In the genomic region with DNA sequence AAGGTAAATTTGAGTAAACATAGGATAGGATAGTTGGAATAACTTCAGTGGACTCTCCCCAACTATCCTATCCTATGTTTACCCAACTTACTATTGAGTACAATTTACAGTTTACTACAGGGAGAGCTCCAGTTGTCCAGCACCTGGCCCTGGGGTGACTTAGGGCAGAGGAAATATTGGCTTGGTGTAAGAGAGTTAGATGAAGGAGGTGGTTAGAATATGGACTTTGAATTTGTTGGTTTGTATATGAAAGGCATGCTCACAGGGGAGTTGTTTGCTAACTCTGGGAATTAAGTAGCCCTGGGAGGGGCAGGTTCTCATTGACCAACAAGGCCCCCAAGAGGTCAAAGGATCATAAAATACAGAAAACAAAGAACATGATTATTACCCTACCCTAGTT, we compare ENCODE assay signal across 1 cellular context.
A peak's percentile ranks its signal among the peaks of the same experiment; 100 is the strongest.
TF ChIP-seq lines count a peak whose summit lies in the region.

No MANE protein-coding gene starts in this region.

TF ChIP-seq in HepG2, 621 proteins besides CTCF, POLR2A, EP300 and RAD21 (continued from another document and continues in another):
- TF ChIP-seq ZKSCAN5 (CRISPR knock-in tag; IDR thresholded peaks at IDR 0.05), result no peak
- peak; percentile 86 for TF ChIP-seq BCL6 (CRISPR knock-in tag; IDR thresholded peaks at IDR 0.05)
- TF ChIP-seq, protein P1, sequence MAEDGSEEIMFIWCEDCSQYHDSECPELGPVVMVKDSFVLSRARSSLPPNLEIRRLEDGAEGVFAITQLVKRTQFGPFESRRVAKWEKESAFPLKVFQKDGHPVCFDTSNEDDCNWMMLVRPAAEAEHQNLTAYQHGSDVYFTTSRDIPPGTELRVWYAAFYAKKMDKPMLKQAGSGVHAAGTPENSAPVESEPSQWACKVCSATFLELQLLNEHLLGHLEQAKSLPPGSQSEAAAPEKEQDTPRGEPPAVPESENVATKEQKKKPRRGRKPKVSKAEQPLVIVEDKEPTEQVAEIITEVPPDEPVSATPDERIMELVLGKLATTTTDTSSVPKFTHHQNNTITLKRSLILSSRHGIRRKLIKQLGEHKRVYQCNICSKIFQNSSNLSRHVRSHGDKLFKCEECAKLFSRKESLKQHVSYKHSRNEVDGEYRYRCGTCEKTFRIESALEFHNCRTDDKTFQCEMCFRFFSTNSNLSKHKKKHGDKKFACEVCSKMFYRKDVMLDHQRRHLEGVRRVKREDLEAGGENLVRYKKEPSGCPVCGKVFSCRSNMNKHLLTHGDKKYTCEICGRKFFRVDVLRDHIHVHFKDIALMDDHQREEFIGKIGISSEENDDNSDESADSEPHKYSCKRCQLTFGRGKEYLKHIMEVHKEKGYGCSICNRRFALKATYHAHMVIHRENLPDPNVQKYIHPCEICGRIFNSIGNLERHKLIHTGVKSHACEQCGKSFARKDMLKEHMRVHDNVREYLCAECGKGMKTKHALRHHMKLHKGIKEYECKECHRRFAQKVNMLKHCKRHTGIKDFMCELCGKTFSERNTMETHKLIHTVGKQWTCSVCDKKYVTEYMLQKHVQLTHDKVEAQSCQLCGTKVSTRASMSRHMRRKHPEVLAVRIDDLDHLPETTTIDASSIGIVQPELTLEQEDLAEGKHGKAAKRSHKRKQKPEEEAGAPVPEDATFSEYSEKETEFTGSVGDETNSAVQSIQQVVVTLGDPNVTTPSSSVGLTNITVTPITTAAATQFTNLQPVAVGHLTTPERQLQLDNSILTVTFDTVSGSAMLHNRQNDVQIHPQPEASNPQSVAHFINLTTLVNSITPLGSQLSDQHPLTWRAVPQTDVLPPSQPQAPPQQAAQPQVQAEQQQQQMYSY (CRISPR knock-in tag; IDR thresholded peaks at IDR 0.05), result no peak
- 0 out of 2 replicates have a peak, but pooled peaks have one; percentile 2 for TF ChIP-seq STAG1 (CRISPR knock-in tag; IDR thresholded peaks at IDR 0.05)
- TF ChIP-seq, protein P2, sequence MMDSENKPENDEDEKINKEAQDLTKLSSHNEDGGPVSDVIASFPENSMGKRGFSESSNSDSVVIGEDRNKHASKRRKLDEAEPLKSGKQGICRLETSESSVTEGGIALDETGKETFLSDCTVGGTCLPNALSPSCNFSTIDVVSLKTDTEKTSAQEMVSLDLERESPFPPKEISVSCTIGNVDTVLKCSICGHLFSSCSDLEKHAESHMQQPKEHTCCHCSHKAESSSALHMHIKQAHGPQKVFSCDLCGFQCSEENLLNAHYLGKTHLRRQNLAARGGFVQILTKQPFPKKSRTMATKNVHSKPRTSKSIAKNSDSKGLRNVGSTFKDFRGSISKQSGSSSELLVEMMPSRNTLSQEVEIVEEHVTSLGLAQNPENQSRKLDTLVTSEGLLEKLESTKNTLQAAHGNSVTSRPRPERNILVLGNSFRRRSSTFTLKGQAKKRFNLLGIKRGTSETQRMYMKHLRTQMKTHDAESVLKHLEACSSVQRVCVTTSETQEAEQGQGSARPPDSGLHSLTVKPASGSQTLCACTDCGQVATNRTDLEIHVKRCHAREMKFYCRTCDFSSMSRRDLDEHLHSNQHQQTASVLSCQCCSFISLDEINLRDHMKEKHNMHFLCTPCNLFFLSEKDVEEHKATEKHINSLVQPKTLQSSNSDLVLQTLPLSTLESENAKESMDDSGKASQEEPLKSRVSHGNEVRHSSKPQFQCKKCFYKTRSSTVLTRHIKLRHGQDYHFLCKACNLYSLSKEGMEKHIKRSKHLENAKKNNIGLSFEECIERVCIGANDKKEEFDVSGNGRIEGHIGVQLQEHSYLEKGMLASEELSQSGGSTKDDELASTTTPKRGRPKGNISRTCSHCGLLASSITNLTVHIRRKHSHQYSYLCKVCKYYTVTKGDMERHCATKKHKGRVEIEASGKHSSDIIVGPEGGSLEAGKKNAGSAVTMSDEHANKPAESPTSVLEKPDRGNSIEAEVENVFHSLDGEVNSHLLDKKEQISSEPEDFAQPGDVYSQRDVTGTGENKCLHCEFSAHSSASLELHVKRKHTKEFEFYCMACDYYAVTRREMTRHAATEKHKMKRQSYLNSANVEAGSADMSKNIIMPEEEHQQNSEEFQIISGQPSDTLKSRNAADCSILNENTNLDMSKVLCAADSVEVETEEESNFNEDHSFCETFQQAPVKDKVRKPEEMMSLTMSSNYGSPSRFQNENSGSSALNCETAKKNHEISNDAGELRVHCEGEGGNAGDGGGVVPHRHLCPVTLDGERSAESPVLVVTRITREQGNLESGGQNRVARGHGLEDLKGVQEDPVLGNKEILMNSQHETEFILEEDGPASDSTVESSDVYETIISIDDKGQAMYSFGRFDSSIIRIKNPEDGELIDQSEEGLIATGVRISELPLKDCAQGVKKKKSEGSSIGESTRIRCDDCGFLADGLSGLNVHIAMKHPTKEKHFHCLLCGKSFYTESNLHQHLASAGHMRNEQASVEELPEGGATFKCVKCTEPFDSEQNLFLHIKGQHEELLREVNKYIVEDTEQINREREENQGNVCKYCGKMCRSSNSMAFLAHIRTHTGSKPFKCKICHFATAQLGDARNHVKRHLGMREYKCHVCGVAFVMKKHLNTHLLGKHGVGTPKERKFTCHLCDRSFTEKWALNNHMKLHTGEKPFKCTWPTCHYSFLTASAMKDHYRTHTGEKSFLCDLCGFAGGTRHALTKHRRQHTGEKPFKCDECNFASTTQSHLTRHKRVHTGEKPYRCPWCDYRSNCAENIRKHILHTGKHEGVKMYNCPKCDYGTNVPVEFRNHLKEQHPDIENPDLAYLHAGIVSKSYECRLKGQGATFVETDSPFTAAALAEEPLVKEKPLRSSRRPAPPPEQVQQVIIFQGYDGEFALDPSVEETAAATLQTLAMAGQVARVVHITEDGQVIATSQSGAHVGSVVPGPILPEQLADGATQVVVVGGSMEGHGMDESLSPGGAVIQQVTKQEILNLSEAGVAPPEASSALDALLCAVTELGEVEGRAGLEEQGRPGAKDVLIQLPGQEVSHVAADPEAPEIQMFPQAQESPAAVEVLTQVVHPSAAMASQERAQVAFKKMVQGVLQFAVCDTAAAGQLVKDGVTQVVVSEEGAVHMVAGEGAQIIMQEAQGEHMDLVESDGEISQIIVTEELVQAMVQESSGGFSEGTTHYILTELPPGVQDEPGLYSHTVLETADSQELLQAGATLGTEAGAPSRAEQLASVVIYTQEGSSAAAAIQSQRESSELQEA (CRISPR knock-in tag; IDR thresholded peaks at IDR 0.05; ENCODE audit: not compliant biosample characterization), result no peak
- TF ChIP-seq, protein P3, sequence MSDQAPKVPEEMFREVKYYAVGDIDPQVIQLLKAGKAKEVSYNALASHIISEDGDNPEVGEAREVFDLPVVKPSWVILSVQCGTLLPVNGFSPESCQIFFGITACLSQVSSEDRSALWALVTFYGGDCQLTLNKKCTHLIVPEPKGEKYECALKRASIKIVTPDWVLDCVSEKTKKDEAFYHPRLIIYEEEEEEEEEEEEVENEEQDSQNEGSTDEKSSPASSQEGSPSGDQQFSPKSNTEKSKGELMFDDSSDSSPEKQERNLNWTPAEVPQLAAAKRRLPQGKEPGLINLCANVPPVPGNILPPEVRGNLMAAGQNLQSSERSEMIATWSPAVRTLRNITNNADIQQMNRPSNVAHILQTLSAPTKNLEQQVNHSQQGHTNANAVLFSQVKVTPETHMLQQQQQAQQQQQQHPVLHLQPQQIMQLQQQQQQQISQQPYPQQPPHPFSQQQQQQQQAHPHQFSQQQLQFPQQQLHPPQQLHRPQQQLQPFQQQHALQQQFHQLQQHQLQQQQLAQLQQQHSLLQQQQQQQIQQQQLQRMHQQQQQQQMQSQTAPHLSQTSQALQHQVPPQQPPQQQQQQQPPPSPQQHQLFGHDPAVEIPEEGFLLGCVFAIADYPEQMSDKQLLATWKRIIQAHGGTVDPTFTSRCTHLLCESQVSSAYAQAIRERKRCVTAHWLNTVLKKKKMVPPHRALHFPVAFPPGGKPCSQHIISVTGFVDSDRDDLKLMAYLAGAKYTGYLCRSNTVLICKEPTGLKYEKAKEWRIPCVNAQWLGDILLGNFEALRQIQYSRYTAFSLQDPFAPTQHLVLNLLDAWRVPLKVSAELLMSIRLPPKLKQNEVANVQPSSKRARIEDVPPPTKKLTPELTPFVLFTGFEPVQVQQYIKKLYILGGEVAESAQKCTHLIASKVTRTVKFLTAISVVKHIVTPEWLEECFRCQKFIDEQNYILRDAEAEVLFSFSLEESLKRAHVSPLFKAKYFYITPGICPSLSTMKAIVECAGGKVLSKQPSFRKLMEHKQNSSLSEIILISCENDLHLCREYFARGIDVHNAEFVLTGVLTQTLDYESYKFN (CRISPR knock-in tag; conservative IDR thresholded peaks at IDR 0.05), result peak; percentile 95
- TF ChIP-seq, protein P4, sequence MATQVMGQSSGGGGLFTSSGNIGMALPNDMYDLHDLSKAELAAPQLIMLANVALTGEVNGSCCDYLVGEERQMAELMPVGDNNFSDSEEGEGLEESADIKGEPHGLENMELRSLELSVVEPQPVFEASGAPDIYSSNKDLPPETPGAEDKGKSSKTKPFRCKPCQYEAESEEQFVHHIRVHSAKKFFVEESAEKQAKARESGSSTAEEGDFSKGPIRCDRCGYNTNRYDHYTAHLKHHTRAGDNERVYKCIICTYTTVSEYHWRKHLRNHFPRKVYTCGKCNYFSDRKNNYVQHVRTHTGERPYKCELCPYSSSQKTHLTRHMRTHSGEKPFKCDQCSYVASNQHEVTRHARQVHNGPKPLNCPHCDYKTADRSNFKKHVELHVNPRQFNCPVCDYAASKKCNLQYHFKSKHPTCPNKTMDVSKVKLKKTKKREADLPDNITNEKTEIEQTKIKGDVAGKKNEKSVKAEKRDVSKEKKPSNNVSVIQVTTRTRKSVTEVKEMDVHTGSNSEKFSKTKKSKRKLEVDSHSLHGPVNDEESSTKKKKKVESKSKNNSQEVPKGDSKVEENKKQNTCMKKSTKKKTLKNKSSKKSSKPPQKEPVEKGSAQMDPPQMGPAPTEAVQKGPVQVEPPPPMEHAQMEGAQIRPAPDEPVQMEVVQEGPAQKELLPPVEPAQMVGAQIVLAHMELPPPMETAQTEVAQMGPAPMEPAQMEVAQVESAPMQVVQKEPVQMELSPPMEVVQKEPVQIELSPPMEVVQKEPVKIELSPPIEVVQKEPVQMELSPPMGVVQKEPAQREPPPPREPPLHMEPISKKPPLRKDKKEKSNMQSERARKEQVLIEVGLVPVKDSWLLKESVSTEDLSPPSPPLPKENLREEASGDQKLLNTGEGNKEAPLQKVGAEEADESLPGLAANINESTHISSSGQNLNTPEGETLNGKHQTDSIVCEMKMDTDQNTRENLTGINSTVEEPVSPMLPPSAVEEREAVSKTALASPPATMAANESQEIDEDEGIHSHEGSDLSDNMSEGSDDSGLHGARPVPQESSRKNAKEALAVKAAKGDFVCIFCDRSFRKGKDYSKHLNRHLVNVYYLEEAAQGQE (IDR thresholded peaks at IDR 0.05; ENCODE audit: borderline replicate concordance in 1 of 2, low read depth in 1 of 2, low read length in 2 of 2), result peak in 1 of 2 experiments; percentile 53; a peak in 1 of 4 replicates
- TF ChIP-seq, protein P5, sequence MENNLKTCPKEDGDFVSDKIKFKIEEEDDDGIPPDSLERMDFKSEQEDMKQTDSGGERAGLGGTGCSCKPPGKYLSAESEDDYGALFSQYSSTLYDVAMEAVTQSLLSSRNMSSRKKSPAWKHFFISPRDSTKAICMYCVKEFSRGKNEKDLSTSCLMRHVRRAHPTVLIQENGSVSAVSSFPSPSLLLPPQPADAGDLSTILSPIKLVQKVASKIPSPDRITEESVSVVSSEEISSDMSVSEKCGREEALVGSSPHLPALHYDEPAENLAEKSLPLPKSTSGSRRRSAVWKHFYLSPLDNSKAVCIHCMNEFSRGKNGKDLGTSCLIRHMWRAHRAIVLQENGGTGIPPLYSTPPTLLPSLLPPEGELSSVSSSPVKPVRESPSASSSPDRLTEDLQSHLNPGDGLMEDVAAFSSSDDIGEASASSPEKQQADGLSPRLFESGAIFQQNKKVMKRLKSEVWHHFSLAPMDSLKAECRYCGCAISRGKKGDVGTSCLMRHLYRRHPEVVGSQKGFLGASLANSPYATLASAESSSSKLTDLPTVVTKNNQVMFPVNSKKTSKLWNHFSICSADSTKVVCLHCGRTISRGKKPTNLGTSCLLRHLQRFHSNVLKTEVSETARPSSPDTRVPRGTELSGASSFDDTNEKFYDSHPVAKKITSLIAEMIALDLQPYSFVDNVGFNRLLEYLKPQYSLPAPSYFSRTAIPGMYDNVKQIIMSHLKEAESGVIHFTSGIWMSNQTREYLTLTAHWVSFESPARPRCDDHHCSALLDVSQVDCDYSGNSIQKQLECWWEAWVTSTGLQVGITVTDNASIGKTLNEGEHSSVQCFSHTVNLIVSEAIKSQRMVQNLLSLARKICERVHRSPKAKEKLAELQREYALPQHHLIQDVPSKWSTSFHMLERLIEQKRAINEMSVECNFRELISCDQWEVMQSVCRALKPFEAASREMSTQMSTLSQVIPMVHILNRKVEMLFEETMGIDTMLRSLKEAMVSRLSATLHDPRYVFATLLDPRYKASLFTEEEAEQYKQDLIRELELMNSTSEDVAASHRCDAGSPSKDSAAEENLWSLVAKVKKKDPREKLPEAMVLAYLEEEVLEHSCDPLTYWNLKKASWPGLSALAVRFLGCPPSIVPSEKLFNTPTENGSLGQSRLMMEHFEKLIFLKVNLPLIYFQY (CRISPR knock-in tag; IDR thresholded peaks at IDR 0.05; ENCODE audit: borderline replicate concordance), result no peak
- peak; percentile 47; the same call in 1 of the 2 replicates for TF ChIP-seq ZBTB7B (CRISPR knock-in tag; IDR thresholded peaks at IDR 0.05)
- TF ChIP-seq, protein P6, sequence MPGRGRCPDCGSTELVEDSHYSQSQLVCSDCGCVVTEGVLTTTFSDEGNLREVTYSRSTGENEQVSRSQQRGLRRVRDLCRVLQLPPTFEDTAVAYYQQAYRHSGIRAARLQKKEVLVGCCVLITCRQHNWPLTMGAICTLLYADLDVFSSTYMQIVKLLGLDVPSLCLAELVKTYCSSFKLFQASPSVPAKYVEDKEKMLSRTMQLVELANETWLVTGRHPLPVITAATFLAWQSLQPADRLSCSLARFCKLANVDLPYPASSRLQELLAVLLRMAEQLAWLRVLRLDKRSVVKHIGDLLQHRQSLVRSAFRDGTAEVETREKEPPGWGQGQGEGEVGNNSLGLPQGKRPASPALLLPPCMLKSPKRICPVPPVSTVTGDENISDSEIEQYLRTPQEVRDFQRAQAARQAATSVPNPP (CRISPR knock-in tag; IDR thresholded peaks at IDR 0.05), result peak; percentile 33; the same call in 1 of the 2 replicates
- TF ChIP-seq POLR2AphosphoS5 (IDR thresholded peaks at IDR 0.05; ENCODE audit: low read depth, low read length), result no peak
- TF ChIP-seq ZNF225 (CRISPR knock-in tag; IDR thresholded peaks at IDR 0.05), result no peak
- TF ChIP-seq, protein P7, sequence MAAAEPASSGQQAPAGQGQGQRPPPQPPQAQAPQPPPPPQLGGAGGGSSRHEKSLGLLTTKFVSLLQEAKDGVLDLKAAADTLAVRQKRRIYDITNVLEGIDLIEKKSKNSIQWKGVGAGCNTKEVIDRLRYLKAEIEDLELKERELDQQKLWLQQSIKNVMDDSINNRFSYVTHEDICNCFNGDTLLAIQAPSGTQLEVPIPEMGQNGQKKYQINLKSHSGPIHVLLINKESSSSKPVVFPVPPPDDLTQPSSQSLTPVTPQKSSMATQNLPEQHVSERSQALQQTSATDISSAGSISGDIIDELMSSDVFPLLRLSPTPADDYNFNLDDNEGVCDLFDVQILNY (CRISPR knock-in tag; conservative IDR thresholded peaks at IDR 0.05), result no peak
- no peak for TF ChIP-seq ZBTB20 (CRISPR knock-in tag; IDR thresholded peaks at IDR 0.05; ENCODE audit: borderline replicate concordance, low read depth)
- TF ChIP-seq NFIC (IDR thresholded peaks at IDR 0.05; ENCODE audit: low read length), result peak; percentile 86
- TF ChIP-seq ZNF331 (CRISPR knock-in tag; IDR thresholded peaks at IDR 0.05), result peak; percentile 61; the same call in 1 of the 2 replicates
- TF ChIP-seq, protein P8, sequence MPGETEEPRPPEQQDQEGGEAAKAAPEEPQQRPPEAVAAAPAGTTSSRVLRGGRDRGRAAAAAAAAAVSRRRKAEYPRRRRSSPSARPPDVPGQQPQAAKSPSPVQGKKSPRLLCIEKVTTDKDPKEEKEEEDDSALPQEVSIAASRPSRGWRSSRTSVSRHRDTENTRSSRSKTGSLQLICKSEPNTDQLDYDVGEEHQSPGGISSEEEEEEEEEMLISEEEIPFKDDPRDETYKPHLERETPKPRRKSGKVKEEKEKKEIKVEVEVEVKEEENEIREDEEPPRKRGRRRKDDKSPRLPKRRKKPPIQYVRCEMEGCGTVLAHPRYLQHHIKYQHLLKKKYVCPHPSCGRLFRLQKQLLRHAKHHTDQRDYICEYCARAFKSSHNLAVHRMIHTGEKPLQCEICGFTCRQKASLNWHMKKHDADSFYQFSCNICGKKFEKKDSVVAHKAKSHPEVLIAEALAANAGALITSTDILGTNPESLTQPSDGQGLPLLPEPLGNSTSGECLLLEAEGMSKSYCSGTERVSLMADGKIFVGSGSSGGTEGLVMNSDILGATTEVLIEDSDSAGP (CRISPR knock-in tag; IDR thresholded peaks at IDR 0.05; ENCODE audit: borderline replicate concordance), result no peak
- TF ChIP-seq CAMTA2 (CRISPR knock-in tag; IDR thresholded peaks at IDR 0.05; ENCODE audit: borderline replicate concordance), result no peak
